Comparison of ENCODE assay signal across 2 cellular contexts in the genomic region with DNA sequence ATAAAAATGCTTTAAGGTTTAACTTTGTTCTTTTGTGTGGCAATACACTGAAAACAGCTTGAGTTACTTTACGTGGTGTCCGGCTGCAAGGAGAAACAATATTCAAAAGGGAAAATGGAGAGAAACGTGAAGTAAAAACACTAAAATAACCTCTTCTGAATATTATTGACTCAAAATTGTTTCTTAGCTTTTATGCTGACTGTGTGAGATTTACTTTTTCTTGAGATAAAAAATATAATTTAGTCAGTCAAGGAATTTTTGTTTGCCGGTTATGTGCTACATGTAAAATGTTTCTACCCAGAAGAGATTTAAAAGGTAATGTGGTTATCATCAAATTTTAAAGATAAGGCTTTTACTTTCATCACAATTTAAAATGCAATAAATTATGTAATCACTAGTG.
TF ChIP-seq lines count a peak whose summit lies in the region.

No MANE protein-coding gene starts in this region.

TF ChIP-seq in HepG2, 621 proteins besides CTCF, POLR2A, EP300 and RAD21 (continued from another document):
- TF ChIP-seq PAX8 (CRISPR knock-in tag; IDR thresholded peaks at IDR 0.05; ENCODE audit: borderline replicate concordance), result no peak
- no peak for TF ChIP-seq ZNF224 (CRISPR knock-in tag; IDR thresholded peaks at IDR 0.05)
- no peak for TF ChIP-seq MXD4 (CRISPR knock-in tag; IDR thresholded peaks at IDR 0.05)
- no peak for TF ChIP-seq ARHGAP35 (CRISPR knock-in tag; IDR thresholded peaks at IDR 0.05; ENCODE audit: borderline replicate concordance)
- no peak for TF ChIP-seq DNMT1 (CRISPR knock-in tag; IDR thresholded peaks at IDR 0.05)
- TF ChIP-seq, protein P1, sequence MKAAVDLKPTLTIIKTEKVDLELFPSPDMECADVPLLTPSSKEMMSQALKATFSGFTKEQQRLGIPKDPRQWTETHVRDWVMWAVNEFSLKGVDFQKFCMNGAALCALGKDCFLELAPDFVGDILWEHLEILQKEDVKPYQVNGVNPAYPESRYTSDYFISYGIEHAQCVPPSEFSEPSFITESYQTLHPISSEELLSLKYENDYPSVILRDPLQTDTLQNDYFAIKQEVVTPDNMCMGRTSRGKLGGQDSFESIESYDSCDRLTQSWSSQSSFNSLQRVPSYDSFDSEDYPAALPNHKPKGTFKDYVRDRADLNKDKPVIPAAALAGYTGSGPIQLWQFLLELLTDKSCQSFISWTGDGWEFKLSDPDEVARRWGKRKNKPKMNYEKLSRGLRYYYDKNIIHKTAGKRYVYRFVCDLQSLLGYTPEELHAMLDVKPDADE (CRISPR knock-in tag; IDR thresholded peaks at IDR 0.05), result no peak
- TF ChIP-seq, protein P2, sequence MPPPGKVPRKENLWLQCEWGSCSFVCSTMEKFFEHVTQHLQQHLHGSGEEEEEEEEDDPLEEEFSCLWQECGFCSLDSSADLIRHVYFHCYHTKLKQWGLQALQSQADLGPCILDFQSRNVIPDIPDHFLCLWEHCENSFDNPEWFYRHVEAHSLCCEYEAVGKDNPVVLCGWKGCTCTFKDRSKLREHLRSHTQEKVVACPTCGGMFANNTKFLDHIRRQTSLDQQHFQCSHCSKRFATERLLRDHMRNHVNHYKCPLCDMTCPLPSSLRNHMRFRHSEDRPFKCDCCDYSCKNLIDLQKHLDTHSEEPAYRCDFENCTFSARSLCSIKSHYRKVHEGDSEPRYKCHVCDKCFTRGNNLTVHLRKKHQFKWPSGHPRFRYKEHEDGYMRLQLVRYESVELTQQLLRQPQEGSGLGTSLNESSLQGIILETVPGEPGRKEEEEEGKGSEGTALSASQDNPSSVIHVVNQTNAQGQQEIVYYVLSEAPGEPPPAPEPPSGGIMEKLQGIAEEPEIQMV (CRISPR knock-in tag; IDR thresholded peaks at IDR 0.05; ENCODE audit: low read depth), result no peak
- TF ChIP-seq MAFK (conservative IDR thresholded peaks at IDR 0.05 in 1 of 2, IDR thresholded peaks at IDR 0.05 in 1 of 2; ENCODE audit: low read length in 2 of 2), result peak; percentile 61 to 87
- TF ChIP-seq, protein P3, sequence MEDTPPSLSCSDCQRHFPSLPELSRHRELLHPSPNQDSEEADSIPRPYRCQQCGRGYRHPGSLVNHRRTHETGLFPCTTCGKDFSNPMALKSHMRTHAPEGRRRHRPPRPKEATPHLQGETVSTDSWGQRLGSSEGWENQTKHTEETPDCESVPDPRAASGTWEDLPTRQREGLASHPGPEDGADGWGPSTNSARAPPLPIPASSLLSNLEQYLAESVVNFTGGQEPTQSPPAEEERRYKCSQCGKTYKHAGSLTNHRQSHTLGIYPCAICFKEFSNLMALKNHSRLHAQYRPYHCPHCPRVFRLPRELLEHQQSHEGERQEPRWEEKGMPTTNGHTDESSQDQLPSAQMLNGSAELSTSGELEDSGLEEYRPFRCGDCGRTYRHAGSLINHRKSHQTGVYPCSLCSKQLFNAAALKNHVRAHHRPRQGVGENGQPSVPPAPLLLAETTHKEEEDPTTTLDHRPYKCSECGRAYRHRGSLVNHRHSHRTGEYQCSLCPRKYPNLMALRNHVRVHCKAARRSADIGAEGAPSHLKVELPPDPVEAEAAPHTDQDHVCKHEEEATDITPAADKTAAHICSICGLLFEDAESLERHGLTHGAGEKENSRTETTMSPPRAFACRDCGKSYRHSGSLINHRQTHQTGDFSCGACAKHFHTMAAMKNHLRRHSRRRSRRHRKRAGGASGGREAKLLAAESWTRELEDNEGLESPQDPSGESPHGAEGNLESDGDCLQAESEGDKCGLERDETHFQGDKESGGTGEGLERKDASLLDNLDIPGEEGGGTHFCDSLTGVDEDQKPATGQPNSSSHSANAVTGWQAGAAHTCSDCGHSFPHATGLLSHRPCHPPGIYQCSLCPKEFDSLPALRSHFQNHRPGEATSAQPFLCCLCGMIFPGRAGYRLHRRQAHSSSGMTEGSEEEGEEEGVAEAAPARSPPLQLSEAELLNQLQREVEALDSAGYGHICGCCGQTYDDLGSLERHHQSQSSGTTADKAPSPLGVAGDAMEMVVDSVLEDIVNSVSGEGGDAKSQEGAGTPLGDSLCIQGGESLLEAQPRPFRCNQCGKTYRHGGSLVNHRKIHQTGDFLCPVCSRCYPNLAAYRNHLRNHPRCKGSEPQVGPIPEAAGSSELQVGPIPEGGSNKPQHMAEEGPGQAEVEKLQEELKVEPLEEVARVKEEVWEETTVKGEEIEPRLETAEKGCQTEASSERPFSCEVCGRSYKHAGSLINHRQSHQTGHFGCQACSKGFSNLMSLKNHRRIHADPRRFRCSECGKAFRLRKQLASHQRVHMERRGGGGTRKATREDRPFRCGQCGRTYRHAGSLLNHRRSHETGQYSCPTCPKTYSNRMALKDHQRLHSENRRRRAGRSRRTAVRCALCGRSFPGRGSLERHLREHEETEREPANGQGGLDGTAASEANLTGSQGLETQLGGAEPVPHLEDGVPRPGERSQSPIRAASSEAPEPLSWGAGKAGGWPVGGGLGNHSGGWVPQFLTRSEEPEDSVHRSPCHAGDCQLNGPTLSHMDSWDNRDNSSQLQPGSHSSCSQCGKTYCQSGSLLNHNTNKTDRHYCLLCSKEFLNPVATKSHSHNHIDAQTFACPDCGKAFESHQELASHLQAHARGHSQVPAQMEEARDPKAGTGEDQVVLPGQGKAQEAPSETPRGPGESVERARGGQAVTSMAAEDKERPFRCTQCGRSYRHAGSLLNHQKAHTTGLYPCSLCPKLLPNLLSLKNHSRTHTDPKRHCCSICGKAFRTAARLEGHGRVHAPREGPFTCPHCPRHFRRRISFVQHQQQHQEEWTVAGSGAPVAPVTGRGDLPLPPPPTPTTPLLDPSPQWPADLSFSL (CRISPR knock-in tag; IDR thresholded peaks at IDR 0.05), result no peak
- TF ChIP-seq U2AF1 (optimal IDR thresholded peaks at IDR 0.05; ENCODE audit: low read depth, low read length), result no peak
- TF ChIP-seq EZH2 (conservative IDR thresholded peaks at IDR 0.05; ENCODE audit: low read depth, low read length), result no peak
- TF ChIP-seq ZNF800 (CRISPR knock-in tag; IDR thresholded peaks at IDR 0.05), result no peak
- TF ChIP-seq ZNF672 (CRISPR knock-in tag; IDR thresholded peaks at IDR 0.05), result no peak
- no peak for TF ChIP-seq HNF4A (CRISPR knock-in tag; IDR thresholded peaks at IDR 0.05)
- no peak for TF ChIP-seq RARA (CRISPR knock-in tag; IDR thresholded peaks at IDR 0.05)

TF ChIP-seq in IMR-90, 13 proteins besides CTCF, POLR2A, EP300 and RAD21 (continued from another document):
- TF ChIP-seq ELK1 (IDR thresholded peaks at IDR 0.05; ENCODE audit: borderline replicate concordance, low read depth, low read length), result no peak
- TF ChIP-seq, protein P4, sequence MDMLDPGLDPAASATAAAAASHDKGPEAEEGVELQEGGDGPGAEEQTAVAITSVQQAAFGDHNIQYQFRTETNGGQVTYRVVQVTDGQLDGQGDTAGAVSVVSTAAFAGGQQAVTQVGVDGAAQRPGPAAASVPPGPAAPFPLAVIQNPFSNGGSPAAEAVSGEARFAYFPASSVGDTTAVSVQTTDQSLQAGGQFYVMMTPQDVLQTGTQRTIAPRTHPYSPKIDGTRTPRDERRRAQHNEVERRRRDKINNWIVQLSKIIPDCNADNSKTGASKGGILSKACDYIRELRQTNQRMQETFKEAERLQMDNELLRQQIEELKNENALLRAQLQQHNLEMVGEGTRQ (IDR thresholded peaks at IDR 0.05; ENCODE audit: low read depth, low read length), result no peak
- no peak for TF ChIP-seq RCOR1 (IDR thresholded peaks at IDR 0.05; ENCODE audit: insufficient replicate concordance, low read length)
TF ChIP-seq in IMR-90: peak in this region for 1.
